Comparison of ENCODE assay signal across 8 cellular contexts in genomic region chr11:118359295-118359958, GRCh38. TPM values are rescaled to one million over a fixed set of nuclear protein-coding genes. Genes with fewer than 3 reads are reported as not detected.
DNase-seq lines count a peak whose midpoint lies in the region; ATAC-seq, FAIRE-seq and TF ChIP-seq lines count a peak whose summit lies in the region.

Gene UBE4A (plus strand): TSS chr11:118359600. CDS start chr11:118365081, 5,481 bp downstream.

- in situ Hi-C loops in GM18951 (cut with MboI; ENCODE audit: low sequenced_read_pairs, unreplicated experiment) = loop anchor here (10.0 kb wide), 1 partner anchor 155 kb away; no protein-coding TSS in a partner anchor

- H4K20me1 ChIP-seq in keratinocyte (ENCODE audit: control insufficient read depth, extremely low read depth, insufficient read depth, low read length) = no peaks in the 10 kb centered on the region

- dilution Hi-C loops in keratinocyte (cut with MboI; ENCODE audit: extremely low pct_ligation_motif_present, low sequenced_read_pairs) = no loop called here

- FAIRE-seq in keratinocyte (lab: Jason Lieb, UNC) = peak; percentile 91

- H3K9ac ChIP-seq in keratinocyte (ENCODE audit: control insufficient read depth, extremely low read depth, insufficient read depth, low read length) = peak within 1 kb of the TSS; percentile 87

- TF ChIP-seq CTCF in AG04450 (IDR thresholded peaks at IDR 0.05; ENCODE audit: low read depth, low read length) = no peak
- no peak for TF ChIP-seq CTCF in keratinocyte (optimal IDR thresholded peaks at IDR 0.05 in 1 of 3, IDR thresholded peaks at IDR 0.05 in 1 of 3, conservative IDR thresholded peaks at IDR 0.05 in 1 of 3; ENCODE audit: extremely low read depth in 1 of 3, insufficient read depth in 2 of 3, low read length in 3 of 3)

- H3K4me1 ChIP-seq in keratinocyte (ENCODE audit: control insufficient read depth, extremely low read depth, insufficient read depth, low read length) = peaks cover 10% of the 10 kb centered on the region

- H3K9me1 ChIP-seq in keratinocyte (ENCODE audit: control insufficient read depth, extremely low read depth, insufficient read depth, low read length) = no peaks in the 10 kb centered on the region

- peak within 1 kb of the TSS; percentile 99 for H2AFZ ChIP-seq in keratinocyte (ENCODE audit: control insufficient read depth, low read length)

- peaks cover 43% of the 10 kb centered on the region for H3K79me2 ChIP-seq in keratinocyte (ENCODE audit: control insufficient read depth, insufficient read depth, low read length)

- H3K4me2 ChIP-seq in keratinocyte (ENCODE audit: control insufficient read depth, extremely low read depth, insufficient read depth, low read depth, low read length) = peak within 1 kb of the TSS; percentile 100

- H3K4me3 ChIP-seq in AG04450 (ENCODE audit: low read depth, low read length) = peak within 1 kb of the TSS; percentile 98
- peak within 1 kb of the TSS; percentile 86 to 99 (median 95) for H3K4me3 ChIP-seq in keratinocyte (ENCODE audit: control insufficient read depth in 2 of 3, extremely low read depth in 1 of 3, insufficient read depth in 2 of 3, low read depth in 1 of 3, low read length in 3 of 3)

- peak; percentile 97 for TF ChIP-seq POLR2A in GM18951 (IDR thresholded peaks at IDR 0.05; ENCODE audit: extremely low read depth, insufficient read depth, insufficient read length)

- H3K9me3 ChIP-seq in AG04450 (ENCODE audit: control insufficient read depth, insufficient read depth, low read length) (peaks cover 3% of the 10 kb centered on the region; the same call in 1 of the 2 replicates), keratinocyte (ENCODE audit: control insufficient read depth, low read depth, low read length) (no peaks in the 10 kb centered on the region)

- CTCF ChIA-PET in AG04450 (lab: Charles Lee) = interaction anchor here (0.6 to 2.4 kb wide), 2 partner anchors 161 to 1524 kb away, joined by 3 to 9 read pairs; no protein-coding TSS in a partner anchor

- DNase-seq in AG04450 (ENCODE audit: low read depth, low spot score) = peak; percentile 78
- peak; percentile 91 for DNase-seq in NCI-H460 (ENCODE audit: extremely low read depth, low read depth)
- peak; percentile 98 for DNase-seq in activated CD4-positive, CD25-positive, alpha-beta regulatory T cell treated with anti-CD3 and anti-CD28 coated beads, Interleukin-2, amount 50 U/mL, for 72 hours
- DNase-seq in cerebellar nuclear complex (lab: John Stamatoyannopoulos, UW) = peak; percentile 47 to 84
- DNase-seq in keratinocyte (ENCODE audit: low read depth, low spot score) = peak; percentile 71
- peak; percentile 94 to 97 for DNase-seq in stimulated activated CD4-positive, alpha-beta T cell treated with anti-CD3 and anti-CD28 coated beads, Interleukin-15, amount 100 ng/mL, for 1 hour (ENCODE audit: low read depth in 1 of 2, low spot score in 1 of 2)

- peak within 1 kb of the TSS; percentile 63 for H3K27ac ChIP-seq in AG04450 (ENCODE audit: low read depth, low read length)
- H3K27ac ChIP-seq in keratinocyte (ENCODE audit: control insufficient read depth, insufficient read depth, low read length) = peak within 1 kb of the TSS; percentile 90

- H3K27me3 ChIP-seq in AG04450 (ENCODE audit: control insufficient read depth, insufficient read depth, low read length) (no peaks in the 10 kb centered on the region), keratinocyte (ENCODE audit: control insufficient read depth, extremely low read depth, insufficient read depth, low read length) (no peaks in the 10 kb centered on the region)

- peaks cover 0 to 6% of the 10 kb centered on the region in 2 experiments for H3K36me3 ChIP-seq in keratinocyte (ENCODE audit: control insufficient read depth in 2 of 2, extremely low read depth in 1 of 2, insufficient read depth in 2 of 2, low read length in 2 of 2)

- POLR2A ChIA-PET in AG04450 (lab: Yijun Ruan, JAX) = interaction anchor here (0.6 kb wide), 1 partner anchor 847 kb away, joined by 3 read pairs; no protein-coding TSS in a partner anchor

- peak; percentile 90 for ATAC-seq in HG03342 (IDR thresholded peaks at IDR 0.05; ENCODE audit: unreplicated experiment)

RNA-seq across cellular contexts. Expression of gene UBE4A, which starts in this region (rescaled TPM):
- 32.0 and 33.7 TPM in 2 replicates for polyA plus RNA-seq in AG04450 (2011; rRNA removed)
- 44.5 and 49.3 TPM in 2 replicates for polyA minus RNA-seq in AG04450 (2011; rRNA and poly(A)+ RNA removed)
- 45.1 and 47.6 TPM in 2 replicates for total RNA-seq in NCI-H460 (2014; rRNA removed; shearing (Covaris generic))
- 22.5 and 37.7 TPM in 2 replicates for polyA plus RNA-seq in NCI-H460 (2014; cell fraction: nucleus; rRNA removed)
- 11.9 to 19.5 TPM (median 14.8 TPM) in 3 replicates for polyA plus RNA-seq in keratinocyte
- polyA plus RNA-seq in keratinocyte (2011; ENCODE audit: low read depth) = 7.9 TPM
- 5.7 and 11.4 TPM in 2 replicates for polyA plus RNA-seq in keratinocyte (2011; cell fraction: cytosol; rRNA removed)
- 35.1 and 41.5 TPM in 2 replicates for polyA plus RNA-seq in keratinocyte (2011; cell fraction: nucleus; rRNA removed)
- 10.3 and 14.8 TPM in 2 replicates for polyA plus RNA-seq in keratinocyte (2012; ENCODE audit: low replicate concordance)
- 23.3 to 33.3 TPM (median 29.3 TPM) in 3 replicates for polyA minus RNA-seq in keratinocyte
- 15.0 TPM for polyA minus RNA-seq in keratinocyte (2011; cell fraction: cytosol; rRNA and poly(A)+ RNA removed)
- 36.3 and 59.3 TPM in 2 replicates for polyA minus RNA-seq in keratinocyte (2011; cell fraction: nucleus; rRNA and poly(A)+ RNA removed)

Comparison
In these comparisons a context has a peak if more than half of its experiments do, and no peak if none do; other contexts are left out.
1. Peak in every context shown above with its lines: DNase-seq, ATAC-seq, H3K4me3 ChIP-seq and H3K27ac ChIP-seq.